1 cellular context compared by ENCODE assay signal in the genomic region with DNA sequence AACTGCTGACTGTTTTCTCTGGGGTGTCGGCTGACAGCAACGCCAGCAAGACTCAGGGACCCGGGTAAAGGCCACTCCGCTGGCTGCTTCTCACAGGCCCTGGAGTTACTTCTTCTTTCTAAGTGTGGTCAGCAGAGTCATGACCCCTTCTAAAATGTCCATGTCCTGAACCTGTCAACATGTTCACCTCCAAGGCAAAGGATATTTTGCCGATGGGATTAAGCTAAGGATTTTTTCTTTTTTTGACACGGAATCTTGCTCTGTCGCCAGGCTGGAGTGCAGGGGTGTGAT.
TF ChIP-seq lines count a peak whose summit lies in the region.

No MANE protein-coding gene starts in this region.

TF ChIP-seq in H1, 55 proteins besides CTCF, POLR2A, EP300 and RAD21:
- no peak for TF ChIP-seq TAF1 (IDR thresholded peaks at IDR 0.05; ENCODE audit: low read depth, low read length)
- no peak for TF ChIP-seq BACH1 (IDR thresholded peaks at IDR 0.05; ENCODE audit: low read length)
- TF ChIP-seq, protein P1, sequence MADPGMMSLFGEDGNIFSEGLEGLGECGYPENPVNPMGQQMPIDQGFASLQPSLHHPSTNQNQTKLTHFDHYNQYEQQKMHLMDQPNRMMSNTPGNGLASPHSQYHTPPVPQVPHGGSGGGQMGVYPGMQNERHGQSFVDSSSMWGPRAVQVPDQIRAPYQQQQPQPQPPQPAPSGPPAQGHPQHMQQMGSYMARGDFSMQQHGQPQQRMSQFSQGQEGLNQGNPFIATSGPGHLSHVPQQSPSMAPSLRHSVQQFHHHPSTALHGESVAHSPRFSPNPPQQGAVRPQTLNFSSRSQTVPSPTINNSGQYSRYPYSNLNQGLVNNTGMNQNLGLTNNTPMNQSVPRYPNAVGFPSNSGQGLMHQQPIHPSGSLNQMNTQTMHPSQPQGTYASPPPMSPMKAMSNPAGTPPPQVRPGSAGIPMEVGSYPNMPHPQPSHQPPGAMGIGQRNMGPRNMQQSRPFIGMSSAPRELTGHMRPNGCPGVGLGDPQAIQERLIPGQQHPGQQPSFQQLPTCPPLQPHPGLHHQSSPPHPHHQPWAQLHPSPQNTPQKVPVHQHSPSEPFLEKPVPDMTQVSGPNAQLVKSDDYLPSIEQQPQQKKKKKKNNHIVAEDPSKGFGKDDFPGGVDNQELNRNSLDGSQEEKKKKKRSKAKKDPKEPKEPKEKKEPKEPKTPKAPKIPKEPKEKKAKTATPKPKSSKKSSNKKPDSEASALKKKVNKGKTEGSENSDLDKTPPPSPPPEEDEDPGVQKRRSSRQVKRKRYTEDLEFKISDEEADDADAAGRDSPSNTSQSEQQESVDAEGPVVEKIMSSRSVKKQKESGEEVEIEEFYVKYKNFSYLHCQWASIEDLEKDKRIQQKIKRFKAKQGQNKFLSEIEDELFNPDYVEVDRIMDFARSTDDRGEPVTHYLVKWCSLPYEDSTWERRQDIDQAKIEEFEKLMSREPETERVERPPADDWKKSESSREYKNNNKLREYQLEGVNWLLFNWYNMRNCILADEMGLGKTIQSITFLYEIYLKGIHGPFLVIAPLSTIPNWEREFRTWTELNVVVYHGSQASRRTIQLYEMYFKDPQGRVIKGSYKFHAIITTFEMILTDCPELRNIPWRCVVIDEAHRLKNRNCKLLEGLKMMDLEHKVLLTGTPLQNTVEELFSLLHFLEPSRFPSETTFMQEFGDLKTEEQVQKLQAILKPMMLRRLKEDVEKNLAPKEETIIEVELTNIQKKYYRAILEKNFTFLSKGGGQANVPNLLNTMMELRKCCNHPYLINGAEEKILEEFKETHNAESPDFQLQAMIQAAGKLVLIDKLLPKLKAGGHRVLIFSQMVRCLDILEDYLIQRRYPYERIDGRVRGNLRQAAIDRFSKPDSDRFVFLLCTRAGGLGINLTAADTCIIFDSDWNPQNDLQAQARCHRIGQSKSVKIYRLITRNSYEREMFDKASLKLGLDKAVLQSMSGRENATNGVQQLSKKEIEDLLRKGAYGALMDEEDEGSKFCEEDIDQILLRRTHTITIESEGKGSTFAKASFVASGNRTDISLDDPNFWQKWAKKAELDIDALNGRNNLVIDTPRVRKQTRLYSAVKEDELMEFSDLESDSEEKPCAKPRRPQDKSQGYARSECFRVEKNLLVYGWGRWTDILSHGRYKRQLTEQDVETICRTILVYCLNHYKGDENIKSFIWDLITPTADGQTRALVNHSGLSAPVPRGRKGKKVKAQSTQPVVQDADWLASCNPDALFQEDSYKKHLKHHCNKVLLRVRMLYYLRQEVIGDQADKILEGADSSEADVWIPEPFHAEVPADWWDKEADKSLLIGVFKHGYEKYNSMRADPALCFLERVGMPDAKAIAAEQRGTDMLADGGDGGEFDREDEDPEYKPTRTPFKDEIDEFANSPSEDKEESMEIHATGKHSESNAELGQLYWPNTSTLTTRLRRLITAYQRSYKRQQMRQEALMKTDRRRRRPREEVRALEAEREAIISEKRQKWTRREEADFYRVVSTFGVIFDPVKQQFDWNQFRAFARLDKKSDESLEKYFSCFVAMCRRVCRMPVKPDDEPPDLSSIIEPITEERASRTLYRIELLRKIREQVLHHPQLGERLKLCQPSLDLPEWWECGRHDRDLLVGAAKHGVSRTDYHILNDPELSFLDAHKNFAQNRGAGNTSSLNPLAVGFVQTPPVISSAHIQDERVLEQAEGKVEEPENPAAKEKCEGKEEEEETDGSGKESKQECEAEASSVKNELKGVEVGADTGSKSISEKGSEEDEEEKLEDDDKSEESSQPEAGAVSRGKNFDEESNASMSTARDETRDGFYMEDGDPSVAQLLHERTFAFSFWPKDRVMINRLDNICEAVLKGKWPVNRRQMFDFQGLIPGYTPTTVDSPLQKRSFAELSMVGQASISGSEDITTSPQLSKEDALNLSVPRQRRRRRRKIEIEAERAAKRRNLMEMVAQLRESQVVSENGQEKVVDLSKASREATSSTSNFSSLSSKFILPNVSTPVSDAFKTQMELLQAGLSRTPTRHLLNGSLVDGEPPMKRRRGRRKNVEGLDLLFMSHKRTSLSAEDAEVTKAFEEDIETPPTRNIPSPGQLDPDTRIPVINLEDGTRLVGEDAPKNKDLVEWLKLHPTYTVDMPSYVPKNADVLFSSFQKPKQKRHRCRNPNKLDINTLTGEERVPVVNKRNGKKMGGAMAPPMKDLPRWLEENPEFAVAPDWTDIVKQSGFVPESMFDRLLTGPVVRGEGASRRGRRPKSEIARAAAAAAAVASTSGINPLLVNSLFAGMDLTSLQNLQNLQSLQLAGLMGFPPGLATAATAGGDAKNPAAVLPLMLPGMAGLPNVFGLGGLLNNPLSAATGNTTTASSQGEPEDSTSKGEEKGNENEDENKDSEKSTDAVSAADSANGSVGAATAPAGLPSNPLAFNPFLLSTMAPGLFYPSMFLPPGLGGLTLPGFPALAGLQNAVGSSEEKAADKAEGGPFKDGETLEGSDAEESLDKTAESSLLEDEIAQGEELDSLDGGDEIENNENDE (IDR thresholded peaks at IDR 0.05; ENCODE audit: insufficient replicate concordance, low read length): no peak
- TF ChIP-seq, protein P2, sequence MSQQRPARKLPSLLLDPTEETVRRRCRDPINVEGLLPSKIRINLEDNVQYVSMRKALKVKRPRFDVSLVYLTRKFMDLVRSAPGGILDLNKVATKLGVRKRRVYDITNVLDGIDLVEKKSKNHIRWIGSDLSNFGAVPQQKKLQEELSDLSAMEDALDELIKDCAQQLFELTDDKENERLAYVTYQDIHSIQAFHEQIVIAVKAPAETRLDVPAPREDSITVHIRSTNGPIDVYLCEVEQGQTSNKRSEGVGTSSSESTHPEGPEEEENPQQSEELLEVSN (IDR thresholded peaks at IDR 0.05): no peak
- TF ChIP-seq CBX8 (IDR thresholded peaks at IDR 0.05; ENCODE audit: borderline replicate concordance, low read depth, low read length): no peak
- TF ChIP-seq SRF (IDR thresholded peaks at IDR 0.05; ENCODE audit: low read depth, low read length): no peak
- TF ChIP-seq, protein P3, sequence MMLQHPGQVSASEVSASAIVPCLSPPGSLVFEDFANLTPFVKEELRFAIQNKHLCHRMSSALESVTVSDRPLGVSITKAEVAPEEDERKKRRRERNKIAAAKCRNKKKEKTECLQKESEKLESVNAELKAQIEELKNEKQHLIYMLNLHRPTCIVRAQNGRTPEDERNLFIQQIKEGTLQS (IDR thresholded peaks at IDR 0.05; ENCODE audit: insufficient read depth, low read depth, low read length): no peak
- TF ChIP-seq PHF8 (conservative IDR thresholded peaks at IDR 0.05; ENCODE audit: low read depth, low read length): no peak
- TF ChIP-seq SP2 (IDR thresholded peaks at IDR 0.05; ENCODE audit: low read length): no peak
- TF ChIP-seq, protein P4, sequence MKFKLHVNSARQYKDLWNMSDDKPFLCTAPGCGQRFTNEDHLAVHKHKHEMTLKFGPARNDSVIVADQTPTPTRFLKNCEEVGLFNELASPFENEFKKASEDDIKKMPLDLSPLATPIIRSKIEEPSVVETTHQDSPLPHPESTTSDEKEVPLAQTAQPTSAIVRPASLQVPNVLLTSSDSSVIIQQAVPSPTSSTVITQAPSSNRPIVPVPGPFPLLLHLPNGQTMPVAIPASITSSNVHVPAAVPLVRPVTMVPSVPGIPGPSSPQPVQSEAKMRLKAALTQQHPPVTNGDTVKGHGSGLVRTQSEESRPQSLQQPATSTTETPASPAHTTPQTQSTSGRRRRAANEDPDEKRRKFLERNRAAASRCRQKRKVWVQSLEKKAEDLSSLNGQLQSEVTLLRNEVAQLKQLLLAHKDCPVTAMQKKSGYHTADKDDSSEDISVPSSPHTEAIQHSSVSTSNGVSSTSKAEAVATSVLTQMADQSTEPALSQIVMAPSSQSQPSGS (IDR thresholded peaks at IDR 0.05; ENCODE audit: low read length): no peak
- TF ChIP-seq KDM1A (IDR thresholded peaks at IDR 0.05; ENCODE audit: borderline replicate concordance, low read length): no peak
- TF ChIP-seq RFX5 (IDR thresholded peaks at IDR 0.05; ENCODE audit: borderline replicate concordance, low read depth, low read length): no peak
- no peak for TF ChIP-seq SP4 (IDR thresholded peaks at IDR 0.05; ENCODE audit: low read length)
- no peak for TF ChIP-seq CHD2 (IDR thresholded peaks at IDR 0.05; ENCODE audit: low read length)
- no peak for TF ChIP-seq HDAC2 (IDR thresholded peaks at IDR 0.05; ENCODE audit: borderline replicate concordance in 1 of 2, low read depth in 2 of 2, low read length in 2 of 2)
- TF ChIP-seq BCL11A (IDR thresholded peaks at IDR 0.05; ENCODE audit: low read depth in 2 of 2, low read length in 2 of 2): no peak
- no peak for TF ChIP-seq EZH2 (IDR thresholded peaks at IDR 0.05; ENCODE audit: low read depth, low read length, severe bottlenecking)
- TF ChIP-seq TEAD4 (IDR thresholded peaks at IDR 0.05; ENCODE audit: low read depth, low read length): no peak
- TF ChIP-seq, protein P5, sequence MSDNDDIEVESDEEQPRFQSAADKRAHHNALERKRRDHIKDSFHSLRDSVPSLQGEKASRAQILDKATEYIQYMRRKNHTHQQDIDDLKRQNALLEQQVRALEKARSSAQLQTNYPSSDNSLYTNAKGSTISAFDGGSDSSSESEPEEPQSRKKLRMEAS (IDR thresholded peaks at IDR 0.05): no peak
- TF ChIP-seq POU5F1 (IDR thresholded peaks at IDR 0.05; ENCODE audit: low read depth, low read length): no peak
